13 cellular contexts compared by ENCODE assay signal in genomic region chr7:73528204-73528603, GRCh38. TPM values are rescaled to one million over a fixed set of nuclear protein-coding genes. Genes with fewer than 3 reads are reported as not detected.
DNase-seq lines count a peak whose midpoint lies in the region; FAIRE-seq and TF ChIP-seq lines count a peak whose summit lies in the region.
"Had no signal": no experiment of that assay in that cellular context is flagged by ENCODE, and none has a peak within 500 bp of the region (broad histone marks: within the 10 kb centered on the region; RNA-seq: fewer than 3 reads in every experiment).

No MANE protein-coding gene starts in this region.

- POLR2A ChIA-PET in endothelial cell of umbilical vein (lab: Charles Lee): no interaction called here

- FAIRE-seq in endothelial cell of umbilical vein (lab: Jason Lieb, UNC): peak; percentile 84
- FAIRE-seq: kidney had no signal

- H3K9me3 ChIP-seq in endothelial cell of umbilical vein (replicated peaks; ENCODE audit: control insufficient read depth, insufficient read depth, low read length) (no peaks in the 10 kb centered on the region), sigmoid colon (no peaks in the 10 kb centered on the region)
- H3K9me3 ChIP-seq: gastrocnemius medialis had no signal

- no peak for TF ChIP-seq EP300 in sigmoid colon (IDR thresholded peaks at IDR 0.05)

- dilution Hi-C loops in endothelial cell of umbilical vein (cut with MboI; ENCODE audit: extremely low pct_ligation_motif_present, low sequenced_read_pairs): no loop called here

- H3K9ac ChIP-seq in endothelial cell of umbilical vein (replicated peaks; ENCODE audit: extremely low read depth, insufficient read depth, low read length): no peak overlapping the region

- WGBS in sigmoid colon, 2 donors: 75 to 80% methylated on average over 5 of the region's 5 CpGs

- H3K4me3 Mint-ChIP-seq in activated naive CD4-positive, alpha-beta T cell treated with anti-CD3 and anti-CD28 coated beads, Interleukin-2, amount 50 U/mL, for 24 hours: no peak overlapping the region

- peak overlapping the region; percentile 52 for H3K27ac Mint-ChIP-seq in activated naive CD4-positive, alpha-beta T cell treated with anti-CD3 and anti-CD28 coated beads, Interleukin-2, amount 50 U/mL, for 24 hours

- peak overlapping the region; percentile 40 for H3K27ac ChIP-seq in endothelial cell of umbilical vein (ENCODE audit: insufficient read depth, low read depth, low read length)
- H3K27ac ChIP-seq in sigmoid colon: no peak overlapping the region
- H3K27ac ChIP-seq: gastrocnemius medialis had no signal

- CTCF ChIA-PET in endothelial cell of umbilical vein (lab: Charles Lee): interaction anchor here (0.6 kb wide), 1 partner anchor 28 kb away, joined by 3 read pairs; no protein-coding TSS in a partner anchor

- H3K27me3 ChIP-seq in endothelial cell of umbilical vein (ENCODE audit: control insufficient read depth in 2 of 2, insufficient read depth in 2 of 2, low read length in 2 of 2): no peaks in the 10 kb centered on the region
- H3K27me3 ChIP-seq in sigmoid colon: no peaks in the 10 kb centered on the region
- H3K27me3 ChIP-seq: dorsolateral prefrontal cortex, gastrocnemius medialis had no signal

- H3K36me3 ChIP-seq in endothelial cell of umbilical vein (ENCODE audit: control insufficient read depth in 2 of 2, extremely low read depth in 1 of 2, insufficient read depth in 2 of 2, low read length in 2 of 2) (no peaks in the 10 kb centered on the region), sigmoid colon (peaks cover 0 to 8% (median 0%) of the 10 kb centered on the region in 4 donors)
- H3K36me3 ChIP-seq: gastrocnemius medialis had no signal

- intact Hi-C loops in endothelial cell of umbilical vein (cut with micrococcal nuclease) (no loop called here), sigmoid colon (cut with DNase I) (no loop called here)

- no peaks in the 10 kb centered on the region for H3K9me3 Mint-ChIP-seq in activated naive CD4-positive, alpha-beta T cell treated with anti-CD3 and anti-CD28 coated beads, Interleukin-2, amount 50 U/mL, for 24 hours

- peaks cover 2% of the 10 kb centered on the region for H3K36me3 Mint-ChIP-seq in activated naive CD4-positive, alpha-beta T cell treated with anti-CD3 and anti-CD28 coated beads, Interleukin-2, amount 50 U/mL, for 24 hours

- H3K79me2 ChIP-seq in endothelial cell of umbilical vein (ENCODE audit: control insufficient read depth, insufficient read depth, low read length): no peaks in the 10 kb centered on the region

- no peaks in the 10 kb centered on the region for H4K20me1 ChIP-seq in endothelial cell of umbilical vein (replicated peaks; ENCODE audit: control insufficient read depth, extremely low read depth, insufficient read depth, low read length)

- H3K4me1 ChIP-seq in endothelial cell of umbilical vein (ENCODE audit: control insufficient read depth, extremely low read depth, insufficient read depth, low read length): peaks cover 13% of the 10 kb centered on the region
- peaks cover 0 to 3% (median 2%) of the 10 kb centered on the region in 4 donors for H3K4me1 ChIP-seq in sigmoid colon

- H3K4me2 ChIP-seq in endothelial cell of umbilical vein (ENCODE audit: insufficient read depth, low read length): no peak overlapping the region

- H3K4me3 ChIP-seq in endothelial cell of umbilical vein (replicated peaks in 1 of 3; ENCODE audit: insufficient read depth in 1 of 3, low read depth in 1 of 3, low read length in 3 of 3): no peak overlapping the region
- no peak overlapping the region for H3K4me3 ChIP-seq in sigmoid colon
- H3K4me3 ChIP-seq: dorsolateral prefrontal cortex, gastrocnemius medialis had no signal

- no peak for TF ChIP-seq CTCF in endothelial cell of umbilical vein (IDR thresholded peaks at IDR 0.05; ENCODE audit: extremely low read depth in 1 of 2, insufficient read depth in 1 of 2, low read depth in 1 of 2, low read length in 2 of 2)
- no peak for TF ChIP-seq CTCF in sigmoid colon (IDR thresholded peaks at IDR 0.05)

- H3K27me3 Mint-ChIP-seq in activated naive CD4-positive, alpha-beta T cell treated with anti-CD3 and anti-CD28 coated beads, Interleukin-2, amount 50 U/mL, for 24 hours: no peaks in the 10 kb centered on the region

- peak overlapping the region; percentile 40 for H2AFZ ChIP-seq in endothelial cell of umbilical vein (ENCODE audit: low read depth, low read length)

- TF ChIP-seq POLR2A in endothelial cell of umbilical vein (IDR thresholded peaks at IDR 0.05; ENCODE audit: low read depth, low read length) (no peak), sigmoid colon (IDR thresholded peaks at IDR 0.05) (no peak)

- DNase-seq in activated naive CD4-positive, alpha-beta T cell treated with Interleukin-2 at 50 U/mL for 16 hours: no peak
- DNase-seq in endothelial cell of umbilical vein (ENCODE audit: low read depth, low spot score) (peak; percentile 10), superior temporal gyrus (ENCODE audit: extremely low spot score) (peak; percentile 31), sigmoid colon (no peak), NCI-H345 (lab: John Stamatoyannopoulos, UW) (no peak), NCI-H2227 treated with DMSO at 0.1 percent for 48 hours (lab: John Stamatoyannopoulos, UW) (no peak)
- DNase-seq: gastrocnemius medialis, KBM-7, kidney, NCI-H187 had no signal

- H3K9me1 ChIP-seq in endothelial cell of umbilical vein (replicated peaks; ENCODE audit: control insufficient read depth, extremely low read depth, insufficient read depth, low read length): no peaks in the 10 kb centered on the region

- no TSS peak for BruUV-seq in endothelial cell of umbilical vein (replicated peaks; lab: Mats Ljungman, UMichigan)

- peaks cover 33% of the 10 kb centered on the region for H3K4me1 Mint-ChIP-seq in activated naive CD4-positive, alpha-beta T cell treated with anti-CD3 and anti-CD28 coated beads, Interleukin-2, amount 50 U/mL, for 24 hours

TF ChIP-seq in PFSK-1, 5 proteins besides CTCF, POLR2A, EP300 and RAD21 (continues in another document):
- TF ChIP-seq SIN3A (IDR thresholded peaks at IDR 0.05; ENCODE audit: borderline replicate concordance, insufficient read depth, low read length) (no peak), FOXP2 (optimal IDR thresholded peaks at IDR 0.05; ENCODE audit: borderline replicate concordance, extremely low read depth, extremely low read length, insufficient read depth) (peak; percentile 29), POLR2AphosphoS5 (IDR thresholded peaks at IDR 0.05; ENCODE audit: low read depth, low read length) (no peak)

TF ChIP-seq in endothelial cell of umbilical vein, 7 proteins besides CTCF, POLR2A, EP300 and RAD21:
- TF ChIP-seq FOS (IDR thresholded peaks at IDR 0.05; ENCODE audit: borderline replicate concordance, insufficient read depth, low read length) (peak; percentile 40), JUN (IDR thresholded peaks at IDR 0.05; ENCODE audit: borderline replicate concordance, insufficient read depth, insufficient read length, low read depth) (no peak), MYC (IDR thresholded peaks at IDR 0.05; ENCODE audit: low read depth, low read length) (no peak), POLR2AphosphoS5 (IDR thresholded peaks at IDR 0.05; ENCODE audit: insufficient read depth, low read depth, low read length) (no peak)

RNA-seq across cellular contexts. Expression of gene BAZ1B, which starts 6.1 kb away (rescaled TPM):
- 54.8 TPM for polyA plus RNA-seq in PFSK-1 (2012; ENCODE audit: insufficient read length, low read depth)
- total RNA-seq in endothelial cell of umbilical vein (72.6 and 74.7 TPM in 2 replicates), sigmoid colon (10 to 100 TPM; 47.2 to 67.3 (median 53.5) TPM)
- polyA plus RNA-seq in endothelial cell of umbilical vein (12.6 and 16.2 TPM in 2 replicates), sigmoid colon (10 to 100 TPM; 13.8 to 33.4 (median 17.1) TPM)
- 22.4 and 24.9 TPM in 2 replicates for polyA plus RNA-seq in endothelial cell of umbilical vein (2011; cell fraction: cytosol; rRNA removed)
- polyA plus RNA-seq in endothelial cell of umbilical vein (2011; cell fraction: nucleus; rRNA removed): 29.4 and 35.9 TPM in 2 replicates
- polyA plus RNA-seq in endothelial cell of umbilical vein (2012): 37.1 and 51.8 TPM in 2 replicates
- 38.5 and 39.9 TPM in 2 replicates for polyA minus RNA-seq in endothelial cell of umbilical vein
- 43.3 TPM for polyA minus RNA-seq in endothelial cell of umbilical vein (2011; cell fraction: cytosol; rRNA and poly(A)+ RNA removed)
- 26.7 and 33.3 TPM in 2 replicates for polyA minus RNA-seq in endothelial cell of umbilical vein (2011; cell fraction: nucleus; rRNA and poly(A)+ RNA removed)

RNA-seq across cellular contexts. Expression of gene BCL7B, which starts 29.3 kb away (rescaled TPM):
- 72.3 TPM for polyA plus RNA-seq in PFSK-1 (2012; ENCODE audit: insufficient read length, low read depth)
- total RNA-seq in endothelial cell of umbilical vein: 58.0 and 61.2 TPM in 2 replicates
- polyA plus RNA-seq in endothelial cell of umbilical vein: 68.3 and 78.1 TPM in 2 replicates
- polyA plus RNA-seq in endothelial cell of umbilical vein (2011; cell fraction: cytosol; rRNA removed): 74.1 and 74.2 TPM in 2 replicates
- polyA plus RNA-seq in endothelial cell of umbilical vein (2011; cell fraction: nucleus; rRNA removed): 44.4 and 44.9 TPM in 2 replicates
- 31.0 and 40.3 TPM in 2 replicates for polyA plus RNA-seq in endothelial cell of umbilical vein (2012)
- 53.3 and 60.2 TPM in 2 replicates for polyA minus RNA-seq in endothelial cell of umbilical vein
- polyA minus RNA-seq in endothelial cell of umbilical vein (2011; cell fraction: cytosol; rRNA and poly(A)+ RNA removed): 56.4 TPM
- polyA minus RNA-seq in endothelial cell of umbilical vein (2011; cell fraction: nucleus; rRNA and poly(A)+ RNA removed): 31.8 and 33.1 TPM in 2 replicates
- total RNA-seq in sigmoid colon: 100 to 1,000 TPM; 113 to 155 (median 129) TPM
- 100 to 1,000 TPM in 1 of 3 donors, 10 to 100 TPM in 2; 58.1 to 114 (median 95.7) TPM for polyA plus RNA-seq in sigmoid colon

RNA-seq across cellular contexts. Expression of gene TBL2, which starts 50.2 kb away (rescaled TPM):
- 51.6 TPM for polyA plus RNA-seq in PFSK-1 (2012; ENCODE audit: insufficient read length, low read depth)
- total RNA-seq in endothelial cell of umbilical vein (34.8 and 38.6 TPM in 2 replicates), sigmoid colon (10 to 100 TPM; 17.1 to 29.6 (median 26.9) TPM)
- polyA plus RNA-seq in endothelial cell of umbilical vein (48.4 and 49.6 TPM in 2 replicates), sigmoid colon (10 to 100 TPM in 1 of 3 donors, 1 to 10 TPM in 2; 5.4 to 28.2 (median 6.2) TPM)
- 32.4 and 34.6 TPM in 2 replicates for polyA plus RNA-seq in endothelial cell of umbilical vein (2011; cell fraction: cytosol; rRNA removed)
- polyA plus RNA-seq in endothelial cell of umbilical vein (2011; cell fraction: nucleus; rRNA removed): 34.4 and 35.1 TPM in 2 replicates
- 23.8 TPM in 2 replicates for polyA plus RNA-seq in endothelial cell of umbilical vein (2012)
- polyA minus RNA-seq in endothelial cell of umbilical vein: 71.8 and 113 TPM in 2 replicates
- 37.9 TPM for polyA minus RNA-seq in endothelial cell of umbilical vein (2011; cell fraction: cytosol; rRNA and poly(A)+ RNA removed)
- polyA minus RNA-seq in endothelial cell of umbilical vein (2011; cell fraction: nucleus; rRNA and poly(A)+ RNA removed): 25.6 and 28.9 TPM in 2 replicates

Comparison
In these comparisons a context has a peak if more than half of its experiments do, and no peak if none do; other contexts are left out.
1. DNase-seq: peak in endothelial cell of umbilical vein (single experiment) and superior temporal gyrus (single experiment); none in activated naive CD4-positive, alpha-beta T cell treated with Interleukin-2 at 50 U/mL for 16 hours (single experiment), sigmoid colon (single experiment), NCI-H345 (single experiment) and NCI-H2227 treated with DMSO at 0.1 percent for 48 hours (single experiment).